Comparison of ENCODE assay signal across 8 cellular contexts in the genomic region with DNA sequence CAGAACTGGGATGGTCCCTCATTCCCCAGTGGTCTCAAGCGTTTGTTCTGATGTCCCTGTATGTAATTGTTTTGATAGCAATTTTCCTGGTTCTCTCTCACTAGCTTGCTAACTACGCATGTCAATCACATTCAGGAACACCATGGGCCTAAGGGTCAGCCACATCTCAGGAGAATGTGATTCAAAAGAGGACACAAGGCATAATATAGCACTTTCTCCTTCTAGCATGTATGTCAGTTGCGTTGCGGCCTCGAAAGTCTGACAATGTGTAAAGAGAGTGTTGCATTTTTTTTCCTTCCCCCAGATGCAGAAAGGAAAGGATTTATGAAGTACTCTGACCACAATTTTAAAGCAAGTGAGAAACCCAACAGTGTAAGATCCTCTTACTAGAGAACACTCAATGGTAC. TPM values are rescaled to one million over a fixed set of nuclear protein-coding genes. Genes with fewer than 3 reads are reported as not detected.
DNase-seq lines count a peak whose midpoint lies in the region; ATAC-seq, FAIRE-seq and TF ChIP-seq lines count a peak whose summit lies in the region.

No MANE protein-coding gene starts in this region.

- no peaks in the 10 kb centered on the region for H3K36me3 Mint-ChIP-seq in activated naive CD8-positive, alpha-beta T cell treated with anti-CD3 and anti-CD28 coated beads, Interleukin-2, amount 50 U/mL, for 24 hours (ENCODE audit: low read depth)

- intact Hi-C loops in kidney (cut with DNase I): no loop called here

- H3K27ac ChIP-seq in kidney (ENCODE audit: low read depth in 2 of 2, low read length in 2 of 2) (peak overlapping the region; percentile 95 to 99), thoracic aorta (peak overlapping the region; percentile 97 to 98)

- no peaks in the 10 kb centered on the region for H3K36me3 ChIP-seq in BJ (ENCODE audit: control insufficient read depth, insufficient read depth, low read length)
- no peaks in the 10 kb centered on the region for H3K36me3 ChIP-seq in kidney (ENCODE audit: control insufficient read depth in 1 of 2, insufficient read depth in 2 of 2, low read length in 2 of 2)
- no peaks in the 10 kb centered on the region for H3K36me3 ChIP-seq in thoracic aorta

- H3K4me3 Mint-ChIP-seq in activated naive CD8-positive, alpha-beta T cell treated with anti-CD3 and anti-CD28 coated beads, Interleukin-2, amount 50 U/mL, for 24 hours: peak overlapping the region; percentile 81

- POLR2A ChIA-PET in BJ (lab: Charles Lee): no interaction called here

- no peaks in the 10 kb centered on the region for H3K27me3 ChIP-seq in BJ (ENCODE audit: control insufficient read depth, insufficient read depth, low read length)
- H3K27me3 ChIP-seq in thoracic aorta (replicated peaks; ENCODE audit: insufficient read depth): no peaks in the 10 kb centered on the region

- no peaks in the 10 kb centered on the region for H3K27me3 Mint-ChIP-seq in activated naive CD8-positive, alpha-beta T cell treated with anti-CD3 and anti-CD28 coated beads, Interleukin-2, amount 50 U/mL, for 24 hours

- FAIRE-seq in kidney (lab: Jason Lieb, UNC): no peak

- peak overlapping the region; percentile 51 for H3K4me3 ChIP-seq in BJ (ENCODE audit: low read depth, low read length)
- H3K4me3 ChIP-seq in kidney (ENCODE audit: low read length in 2 of 2): peak overlapping the region; percentile 76 to 80
- peak overlapping the region; percentile 89 for H3K4me3 ChIP-seq in thoracic aorta

- ATAC-seq in HG03064 (IDR thresholded peaks at IDR 0.05; ENCODE audit: low read depth, unreplicated experiment) (peak; percentile 2), thoracic aorta (ENCODE audit: insufficient number of reproducible peaks, low FRiP score, low read depth) (no peak)
- ATAC-seq in activated naive CD8-positive, alpha-beta T cell treated with anti-CD3 and anti-CD28 coated beads, Interleukin-2, amount 50 U/mL, for 24 hours: no peak

- TF ChIP-seq CTCF in BJ (IDR thresholded peaks at IDR 0.05; ENCODE audit: insufficient read depth, low read depth, low read length) (no peak), kidney (IDR thresholded peaks at IDR 0.05; ENCODE audit: borderline replicate concordance, extremely low read depth, insufficient read depth) (no peak), thoracic aorta (IDR thresholded peaks at IDR 0.05) (no peak)

- CTCF ChIA-PET in BJ (lab: Yijun Ruan, JAX): interaction anchor here (1.0 kb wide), 1 partner anchor 17 kb away, joined by 5 read pairs; no protein-coding TSS in a partner anchor

- H3K4me1 ChIP-seq in kidney (ENCODE audit: control insufficient read depth in 1 of 2, insufficient read depth in 1 of 2, low read depth in 1 of 2, low read length in 2 of 2) (peaks cover 9 to 16% of the 10 kb centered on the region in 2 donors), thoracic aorta (ENCODE audit: control insufficient read depth in 1 of 2, low read depth in 2 of 2) (peaks cover 12 to 21% of the 10 kb centered on the region in 2 donors)

- H3K4me1 Mint-ChIP-seq in activated naive CD8-positive, alpha-beta T cell treated with anti-CD3 and anti-CD28 coated beads, Interleukin-2, amount 50 U/mL, for 24 hours: peaks cover 27% of the 10 kb centered on the region

- DNase-seq in BJ (ENCODE audit: low read depth) (no peak), kidney (no peak), thoracic aorta (ENCODE audit: low spot score) (no peak), NCI-H1105 (lab: John Stamatoyannopoulos, UW) (no peak), SIG-M5 treated with dmso at 0.1 percent for 504 hours (lab: John Stamatoyannopoulos, UW; ENCODE audit: unreplicated experiment) (no peak), amniotic stem cell (lab: John Stamatoyannopoulos, UW) (no peak)
- no peak for DNase-seq in activated naive CD8-positive, alpha-beta T cell treated with anti-CD3 and anti-CD28 coated beads, Interleukin-2, amount 50 U/mL, for 24 hours

- H3K9me3 ChIP-seq in kidney (ENCODE audit: control insufficient read depth in 1 of 2, low read length in 2 of 2): no peaks in the 10 kb centered on the region
- no peaks in the 10 kb centered on the region for H3K9me3 ChIP-seq in thoracic aorta

- no peaks in the 10 kb centered on the region for H3K9me3 Mint-ChIP-seq in activated naive CD8-positive, alpha-beta T cell treated with anti-CD3 and anti-CD28 coated beads, Interleukin-2, amount 50 U/mL, for 24 hours

- peak overlapping the region; percentile 74 to 91 for H3K9ac ChIP-seq in kidney (ENCODE audit: low read length in 2 of 2)

- H3K27ac Mint-ChIP-seq in activated naive CD8-positive, alpha-beta T cell treated with anti-CD3 and anti-CD28 coated beads, Interleukin-2, amount 50 U/mL, for 24 hours: peak overlapping the region; percentile 72

RNA-seq across cellular contexts. Expression of a gene that starts 32.0 kb away (rescaled TPM):
- 133 and 134 TPM in 2 replicates for polyA plus RNA-seq in BJ (2011; rRNA removed)
- polyA minus RNA-seq in BJ (2011; rRNA and poly(A)+ RNA removed): 131 and 151 TPM in 2 replicates
- 116 TPM for total RNA-seq in kidney
- 16.3 TPM for polyA plus RNA-seq in kidney (ENCODE audit: insufficient read depth, low read depth, low replicate concordance)
- 100 to 1,000 TPM in 1 of 2 donors, 10 to 100 TPM in 1; 91.8 to 107 TPM for total RNA-seq in thoracic aorta
